Comparison of ENCODE assay signal across 1 cellular context in genomic region chr15:52651114-52651513, GRCh38.
TF ChIP-seq lines count a peak whose summit lies in the region.

No MANE protein-coding gene starts in this region.

TF ChIP-seq in SK-N-SH treated with all-trans-retinoic acid at 6 μM for 48 hours, 23 proteins besides CTCF, POLR2A, EP300 and RAD21 (continued from another document):
- TF ChIP-seq CSDC2 (CRISPR knock-in tag; IDR thresholded peaks at IDR 0.05): no peak
- no peak for TF ChIP-seq TCF4 (CRISPR knock-in tag; IDR thresholded peaks at IDR 0.05; ENCODE audit: borderline replicate concordance)
- TF ChIP-seq POU6F1 (CRISPR knock-in tag; IDR thresholded peaks at IDR 0.05; ENCODE audit: borderline replicate concordance, low read depth): no peak
- TF ChIP-seq ZNF565 (CRISPR knock-in tag; conservative IDR thresholded peaks at IDR 0.05; ENCODE audit: low read depth): no peak
- TF ChIP-seq BACH2 (CRISPR knock-in tag; IDR thresholded peaks at IDR 0.05; ENCODE audit: borderline replicate concordance): no peak
- TF ChIP-seq OSR1 (CRISPR knock-in tag; IDR thresholded peaks at IDR 0.05): no peak
- no peak for TF ChIP-seq PATZ1 (CRISPR knock-in tag; IDR thresholded peaks at IDR 0.05; ENCODE audit: borderline replicate concordance)
- TF ChIP-seq, protein P1, sequence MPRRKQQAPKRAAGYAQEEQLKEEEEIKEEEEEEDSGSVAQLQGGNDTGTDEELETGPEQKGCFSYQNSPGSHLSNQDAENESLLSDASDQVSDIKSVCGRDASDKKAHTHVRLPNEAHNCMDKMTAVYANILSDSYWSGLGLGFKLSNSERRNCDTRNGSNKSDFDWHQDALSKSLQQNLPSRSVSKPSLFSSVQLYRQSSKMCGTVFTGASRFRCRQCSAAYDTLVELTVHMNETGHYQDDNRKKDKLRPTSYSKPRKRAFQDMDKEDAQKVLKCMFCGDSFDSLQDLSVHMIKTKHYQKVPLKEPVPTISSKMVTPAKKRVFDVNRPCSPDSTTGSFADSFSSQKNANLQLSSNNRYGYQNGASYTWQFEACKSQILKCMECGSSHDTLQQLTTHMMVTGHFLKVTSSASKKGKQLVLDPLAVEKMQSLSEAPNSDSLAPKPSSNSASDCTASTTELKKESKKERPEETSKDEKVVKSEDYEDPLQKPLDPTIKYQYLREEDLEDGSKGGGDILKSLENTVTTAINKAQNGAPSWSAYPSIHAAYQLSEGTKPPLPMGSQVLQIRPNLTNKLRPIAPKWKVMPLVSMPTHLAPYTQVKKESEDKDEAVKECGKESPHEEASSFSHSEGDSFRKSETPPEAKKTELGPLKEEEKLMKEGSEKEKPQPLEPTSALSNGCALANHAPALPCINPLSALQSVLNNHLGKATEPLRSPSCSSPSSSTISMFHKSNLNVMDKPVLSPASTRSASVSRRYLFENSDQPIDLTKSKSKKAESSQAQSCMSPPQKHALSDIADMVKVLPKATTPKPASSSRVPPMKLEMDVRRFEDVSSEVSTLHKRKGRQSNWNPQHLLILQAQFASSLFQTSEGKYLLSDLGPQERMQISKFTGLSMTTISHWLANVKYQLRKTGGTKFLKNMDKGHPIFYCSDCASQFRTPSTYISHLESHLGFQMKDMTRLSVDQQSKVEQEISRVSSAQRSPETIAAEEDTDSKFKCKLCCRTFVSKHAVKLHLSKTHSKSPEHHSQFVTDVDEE (CRISPR knock-in tag; IDR thresholded peaks at IDR 0.05): no peak
- TF ChIP-seq ZNF8 (CRISPR knock-in tag; IDR thresholded peaks at IDR 0.05): no peak
- TF ChIP-seq ZFP30 (CRISPR knock-in tag; IDR thresholded peaks at IDR 0.05): no peak
- no peak for TF ChIP-seq CSRNP3 (CRISPR knock-in tag; IDR thresholded peaks at IDR 0.05)
- TF ChIP-seq RARB (CRISPR knock-in tag; IDR thresholded peaks at IDR 0.05): no peak
- TF ChIP-seq ZC3H10 (CRISPR knock-in tag; IDR thresholded peaks at IDR 0.05): no peak
- no peak for TF ChIP-seq ISL1 (CRISPR knock-in tag; IDR thresholded peaks at IDR 0.05)
- TF ChIP-seq ESRRG (CRISPR knock-in tag; IDR thresholded peaks at IDR 0.05): no peak
